20 cellular contexts compared by ENCODE assay signal in the genomic region with DNA sequence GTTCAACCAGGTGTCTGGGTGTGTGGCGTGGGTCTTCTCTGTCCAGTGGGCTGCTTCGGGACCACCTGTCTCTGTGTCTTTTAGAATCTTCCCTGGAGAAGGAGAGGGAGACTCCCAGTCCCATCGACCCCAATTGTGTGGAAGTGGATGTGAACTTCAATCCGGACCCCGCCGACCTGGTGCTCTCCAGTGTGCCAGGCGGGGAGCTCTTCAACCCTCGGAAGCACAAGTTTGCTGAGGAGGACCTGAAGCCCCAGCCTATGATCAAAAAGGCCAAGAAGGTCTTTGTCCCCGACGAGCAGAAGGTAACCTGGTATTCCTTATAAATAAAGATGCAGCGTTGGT. TPM values are rescaled to one million over a fixed set of nuclear protein-coding genes. Genes with fewer than 3 reads are reported as not detected.
A peak's percentile ranks its signal among the peaks of the same experiment; 100 is the strongest.
DNase-seq lines count a peak whose midpoint lies in the region; ATAC-seq and TF ChIP-seq lines count a peak whose summit lies in the region.
"Had no signal": no experiment of that assay in that cellular context is flagged by ENCODE, and none has a peak within 500 bp of the region (broad histone marks: within the 10 kb centered on the region; RNA-seq: fewer than 3 reads in every experiment).

No MANE protein-coding gene starts in this region.

- H4K20me1 ChIP-seq in hepatocyte (ENCODE audit: insufficient read depth, poor library complexity, severe bottlenecking) = no peaks in the 10 kb centered on the region

- H2AFZ ChIP-seq in hepatocyte = no peak overlapping the region

- H3K27ac ChIP-seq in hepatocyte = peak overlapping the region; percentile 40
- peak overlapping the region in 7 of 8 donors; percentile 35 to 71 (median 67) for H3K27ac ChIP-seq in spleen
- H3K27ac ChIP-seq: A549, C4-2B had no signal

- no peak for TF ChIP-seq POLR2A in spleen (IDR thresholded peaks at IDR 0.05)

- H3K27me3 ChIP-seq in hepatocyte (no peaks in the 10 kb centered on the region), spleen (replicated peaks in 1 of 7) (no peaks in the 10 kb centered on the region)

- H3K36me3 ChIP-seq in hepatocyte (replicated peaks; ENCODE audit: insufficient read depth, low read depth) = no peaks in the 10 kb centered on the region
- H3K36me3 ChIP-seq in spleen = peaks cover 0 to 88% (median 48%) of the 10 kb centered on the region in 6 donors

- DNase-seq in left ventricle myocardium superior = no peak
- DNase-seq in cardiac septum (ENCODE audit: low spot score) = no peak
- no peak for DNase-seq in hepatocyte (ENCODE audit: low spot score)
- no peak for DNase-seq in spleen
- DNase-seq in amniotic stem cell (lab: John Stamatoyannopoulos, UW) = no peak
- no peak for DNase-seq in LoVo (ENCODE audit: low spot score)
- DNase-seq: activated CD4-positive, alpha-beta T cell treated with anti-CD3 and anti-CD28 coated beads for 48 hours; activated CD8-positive, alpha-beta memory T cell treated with anti-CD3 and anti-CD28 coated beads, Interleukin-2, amount 10 ng/mL, durations not matched to agents 7 days and 5 days; activated naive CD8-positive, alpha-beta T cell treated with anti-CD3 and anti-CD28 coated beads, Interleukin-2, amount 50 U/mL, for 24 hours; effector CD8-positive, alpha-beta T cell; natural killer cell; NCI-H1436 treated with DMSO at 0.1 percent for 48 hours; NCI-H524 treated with DMSO at 0.1 percent for 48 hours; stimulated activated CD4-positive, alpha-beta T cell treated with anti-CD3 and anti-CD28 coated beads, Interleukin-12 subunit alpha, Interleukin-12 subunit beta, amount 100 ng/mL, for 4 hours; SW 1271 had no signal

- TF ChIP-seq CTCF in hepatocyte (IDR thresholded peaks at IDR 0.05; ENCODE audit: poor library complexity) = no peak
- no peak for TF ChIP-seq CTCF in spleen (IDR thresholded peaks at IDR 0.05 in 8 of 11, conservative IDR thresholded peaks at IDR 0.05 in 3 of 11)

- intact Hi-C loops in left ventricle myocardium superior (cut with micrococcal nuclease) (no loop called here), cardiac septum (cut with DNase I) (no loop called here), spleen (cut with DNase I; ENCODE audit: low total_unique reads) (no loop called here)

- H3K9me3 ChIP-seq in hepatocyte (ENCODE audit: low read depth) (no peaks in the 10 kb centered on the region), spleen (no peaks in the 10 kb centered on the region)
- H3K9me3 ChIP-seq: A549 had no signal

- H3K4me1 ChIP-seq in hepatocyte (ENCODE audit: insufficient read depth) (peaks cover 4% of the 10 kb centered on the region), spleen (peaks cover 0 to 18% (median 6%) of the 10 kb centered on the region in 6 donors)
- H3K4me1 ChIP-seq: A549 had no signal

- no peak overlapping the region for H3K4me2 ChIP-seq in hepatocyte
- H3K4me2 ChIP-seq: A549 had no signal

- H3K9me2 ChIP-seq in hepatocyte (replicated peaks; ENCODE audit: insufficient read depth) = no peaks in the 10 kb centered on the region

- no peak overlapping the region for H3K4me3 ChIP-seq in hepatocyte
- no peak overlapping the region for H3K4me3 ChIP-seq in spleen
- H3K4me3 ChIP-seq: A549 had no signal

- H3K79me2 ChIP-seq in hepatocyte = no peaks in the 10 kb centered on the region

- WGBS in hepatocyte (ENCODE audit: low lambda C conversion rate, missing lambda C conversion rate) = 98% methylated on average over 11 of the region's 11 CpGs
- 87 to 94% (median 91%) methylated on average over 10 to 11 of the region's 11 CpGs for WGBS in spleen, 5 donors

- ATAC-seq in left ventricle myocardium superior (peak; percentile 3), HG03460 (IDR thresholded peaks at IDR 0.05; ENCODE audit: unreplicated experiment) (no peak), GM21367 (IDR thresholded peaks at IDR 0.05; ENCODE audit: unreplicated experiment) (no peak)
- ATAC-seq: A549; activated CD8-positive, alpha-beta memory T cell treated with anti-CD3 and anti-CD28 coated beads, Interleukin-2, amount 10 ng/mL, durations not matched to agents 7 days and 5 days; activated naive CD8-positive, alpha-beta T cell treated with anti-CD3 and anti-CD28 coated beads, Interleukin-2, amount 50 U/mL, for 24 hours; esophagus mucosa; natural killer cell had no signal

RNA-seq across cellular contexts. Expression of gene TEF, which starts 12.2 kb away (rescaled TPM):
- total RNA-seq in left ventricle myocardium superior (25.4 TPM), cardiac septum (14.0 TPM), hepatocyte (5.5 and 8.9 TPM in 2 replicates), spleen (10 to 100 TPM in 6 of 7 donors, 1 to 10 TPM in 1; 7.6 to 29.9 (median 13.6) TPM)
- polyA plus RNA-seq in hepatocyte (5.4 and 6.6 TPM in 2 replicates), spleen (1 to 10 TPM; 2.2 to 7.6 (median 3.0) TPM)

RNA-seq across cellular contexts. Expression of gene TOB2, which starts 52.6 kb away (rescaled TPM):
- total RNA-seq in left ventricle myocardium superior (71.8 TPM), cardiac septum (26.9 TPM), hepatocyte (33.2 and 37.8 TPM in 2 replicates), spleen (10 to 100 TPM; 30.9 to 52.4 (median 44.8) TPM)
- polyA plus RNA-seq in hepatocyte (30.8 and 38.5 TPM in 2 replicates), spleen (10 to 100 TPM in 1 of 3 donors, 1 to 10 TPM in 2; 7.5 to 17.1 (median 8.9) TPM)
